In the genomic region with DNA sequence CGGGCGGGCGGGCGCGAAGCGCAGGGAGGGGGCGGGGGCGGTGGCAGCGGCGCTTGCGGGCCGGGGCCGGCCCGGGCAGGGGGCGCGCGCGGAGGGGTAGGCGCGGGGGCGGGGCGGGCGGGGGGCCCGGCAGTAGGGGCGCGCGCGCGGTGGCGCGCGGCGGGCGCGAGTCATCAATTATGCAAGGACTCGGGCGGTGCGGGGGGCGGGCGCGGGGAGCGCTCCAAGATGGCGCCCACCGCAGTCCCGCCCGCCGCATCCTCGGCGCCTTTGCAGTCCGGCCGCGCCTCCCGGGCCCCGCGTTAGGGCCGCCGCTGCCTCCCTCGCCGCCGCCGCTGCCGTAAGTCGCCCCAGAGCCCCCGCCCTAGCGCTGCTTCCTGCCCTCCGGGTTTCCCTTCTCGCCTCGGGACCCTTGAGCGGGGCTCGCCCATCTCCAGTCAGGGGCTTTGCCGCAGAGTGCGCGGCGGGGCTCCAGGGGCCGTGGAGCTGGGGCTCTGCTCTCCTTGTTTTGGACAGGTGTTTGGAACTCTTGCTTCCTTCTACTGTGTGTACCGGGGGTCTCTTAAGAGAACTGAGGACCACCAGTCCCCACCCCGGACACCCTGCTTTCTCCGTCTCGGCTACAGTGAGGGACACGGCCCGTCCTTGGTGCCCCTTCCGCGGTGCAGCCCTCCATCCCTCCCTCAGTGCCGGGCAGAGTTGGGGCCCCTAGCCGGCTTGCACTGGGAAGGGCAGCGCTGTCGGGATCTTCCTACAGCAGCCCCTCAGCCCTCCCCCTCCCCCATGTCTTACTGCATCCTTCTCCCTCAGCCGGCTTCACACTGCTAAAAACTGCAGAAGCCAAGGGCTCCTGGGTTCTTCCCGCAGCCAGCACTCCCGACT, we compare ENCODE assay signal across 8 cellular contexts. TPM values are rescaled to one million over a fixed set of nuclear protein-coding genes. Genes with fewer than 3 reads are reported as not detected.
A peak's percentile ranks its signal among the peaks of the same experiment; 100 is the strongest.
DNase-seq lines count a peak whose midpoint lies in the region; ATAC-seq, FAIRE-seq and TF ChIP-seq lines count a peak whose summit lies in the region.

A gene (plus strand): TSS at position 214 of the 882 bp plus-strand sequence. CDS start 71,585 bp downstream, outside the sequence.

- in situ Hi-C loops in HepG2 (cut with HindIII; ENCODE audit: extremely low pct_ligation_motif_present, low pct_unique_long_range_greater_than_20kb), result no loop called here

- no peak for TF ChIP-seq RAD21 in HepG2 (CRISPR knock-in tag; IDR thresholded peaks at IDR 0.05)

- peak; percentile 52 for ATAC-seq in GM18498 (IDR thresholded peaks at IDR 0.05; ENCODE audit: unreplicated experiment)
- ATAC-seq in activated CD4-positive, alpha-beta T cell treated with anti-CD3 and anti-CD28 coated beads for 36 hours, result peak; percentile 69
- ATAC-seq in HepG2, result peak; percentile 81

- no peaks in the 10 kb centered on the region for H4K20me1 ChIP-seq in HepG2 (ENCODE audit: insufficient read depth, low read length)

- peak within 1 kb of the TSS; percentile 63 for H3K27ac Mint-ChIP-seq in activated CD4-positive, alpha-beta T cell treated with anti-CD3 and anti-CD28 coated beads for 36 hours

- H3K4me1 ChIP-seq in HepG2 (ENCODE audit: insufficient read depth, low read length), result peaks cover 8% of the 10 kb centered on the region

- H3K4me1 Mint-ChIP-seq in activated CD4-positive, alpha-beta T cell treated with anti-CD3 and anti-CD28 coated beads for 36 hours, result peaks cover 16% of the 10 kb centered on the region

- H3K4me3 Mint-ChIP-seq in activated CD4-positive, alpha-beta T cell treated with anti-CD3 and anti-CD28 coated beads for 36 hours, result peak within 1 kb of the TSS; percentile 76

- H3K79me2 ChIP-seq in HepG2 (ENCODE audit: insufficient read depth, low read length), result no peaks in the 10 kb centered on the region

- TF ChIP-seq POLR2A in HepG2 (IDR thresholded peaks at IDR 0.05; ENCODE audit: insufficient read depth in 1 of 2, low read depth in 2 of 2, low read length in 2 of 2), result 0 out of 4 replicates have a peak, but pooled peaks of 1 of the 2 experiments have one; percentile 37

- CTCF ChIA-PET in activated CD4-positive, alpha-beta T cell treated with anti-CD3 and anti-CD28 coated beads for 36 hours (lab: Charles Lee), result no interaction called here
- CTCF ChIA-PET in HepG2 (lab: Yijun Ruan, JAX; ENCODE audit: low intra/inter-chr PET ratio, low total read pairs), result no interaction called here

- peak within 1 kb of the TSS; percentile 38; the same call in 1 of the 2 replicates for H3K9ac ChIP-seq in HepG2 (ENCODE audit: insufficient read depth, low read depth, low read length)

- H3K27ac ChIP-seq in cingulate gyrus (ENCODE audit: low read depth, low read length) (peak within 1 kb of the TSS; percentile 61), HepG2 (ENCODE audit: extremely low read length, insufficient read depth, low read length) (no peak within 1 kb of the TSS)

- H3K36me3 Mint-ChIP-seq in activated CD4-positive, alpha-beta T cell treated with anti-CD3 and anti-CD28 coated beads for 36 hours (ENCODE audit: low read depth), result peaks cover 1% of the 10 kb centered on the region

- H3K27me3 ChIP-seq in HepG2 (ENCODE audit: control insufficient read depth in 1 of 2, insufficient read depth in 2 of 2, low read length in 2 of 2), result no peaks in the 10 kb centered on the region; a peak in 1 of 5 replicates

- FAIRE-seq in HepG2 (lab: Jason Lieb, UNC), result no peak

- no TSS peak for BruUV-seq in HepG2 (replicated peaks; lab: Mats Ljungman, UMichigan)

- peak within 1 kb of the TSS; percentile 54 for H2AFZ ChIP-seq in HepG2 (ENCODE audit: low read length)

- intact Hi-C loops in activated CD4-positive, alpha-beta T cell treated with anti-CD3 and anti-CD28 coated beads for 36 hours (cut with DNase I, micrococcal nuclease), result loop anchor here (2.0 to 10.0 kb wide), 5 partner anchors 170 to 360 kb away; a partner anchor contains a TSS
- intact Hi-C loops in HepG2 (cut with micrococcal nuclease; ENCODE audit: unreplicated experiment), result no loop called here

- H3K9me3 Mint-ChIP-seq in activated CD4-positive, alpha-beta T cell treated with anti-CD3 and anti-CD28 coated beads for 36 hours (ENCODE audit: low read depth), result no peaks in the 10 kb centered on the region

- H3K4me2 ChIP-seq in HepG2 (ENCODE audit: low read depth, low read length), result peak within 1 kb of the TSS; percentile 80

- H3K36me3 ChIP-seq in HepG2 (replicated peaks in 1 of 2; ENCODE audit: control insufficient read depth in 1 of 2, insufficient read depth in 2 of 2, low read length in 2 of 2), result no peaks in the 10 kb centered on the region

- DNase-seq in 8988T (peak; percentile 65), NCI-H1105 (lab: John Stamatoyannopoulos, UW) (peak; percentile 69), HepG2 (ENCODE audit: low spot score) (no peak), NCI-H1436 treated with DMSO at 0.1 percent for 48 hours (lab: John Stamatoyannopoulos, UW) (no peak)
- peak; percentile 70 for DNase-seq in activated CD4-positive, alpha-beta T cell treated with anti-CD3 and anti-CD28 coated beads for 36 hours
- DNase-seq in stimulated activated CD4-positive, alpha-beta T cell treated with anti-CD3 and anti-CD28 coated beads, TNF-alpha, amount 100 ng/mL, for 48 hours (ENCODE audit: low read depth in 3 of 3), result peak in 2 of 3 donors; percentile 6 to 49

- no peak for TF ChIP-seq CTCF in HepG2 (CRISPR knock-in tag; IDR thresholded peaks at IDR 0.05)

- TF ChIP-seq EP300 in HepG2 (IDR thresholded peaks at IDR 0.05; ENCODE audit: low read depth in 2 of 2, low read length in 2 of 2), result no peak
- no peak for TF ChIP-seq EP300 in HepG2 (CRISPR knock-in tag; IDR thresholded peaks at IDR 0.05; ENCODE audit: borderline replicate concordance)

- WGBS in HepG2 (ENCODE audit: low lambda C conversion rate), result 2% methylated on average over 18 of the region's 90 CpGs

- no peaks in the 10 kb centered on the region for H3K9me3 ChIP-seq in HepG2 (ENCODE audit: low read length)

- H3K4me3 ChIP-seq in HepG2 (replicated peaks in 1 of 3; ENCODE audit: insufficient read depth in 1 of 3, low read depth in 2 of 3, low read length in 3 of 3), result peak within 1 kb of the TSS; percentile 65 to 88 (median 72)

- POLR2A ChIA-PET in activated CD4-positive, alpha-beta T cell treated with anti-CD3 and anti-CD28 coated beads for 36 hours (lab: Charles Lee), result interaction anchor here (0.6 kb wide), 1 partner anchor 964 kb away, joined by 7 read pairs; no protein-coding TSS in a partner anchor
- POLR2A ChIA-PET in HepG2 (lab: Yijun Ruan, JAX), result no interaction called here

- H3K27me3 Mint-ChIP-seq in activated CD4-positive, alpha-beta T cell treated with anti-CD3 and anti-CD28 coated beads for 36 hours, result peaks cover 47% of the 10 kb centered on the region

TF ChIP-seq in HepG2, 621 proteins besides CTCF, POLR2A, EP300 and RAD21 (continues in another document):
- TF ChIP-seq EEA1 (CRISPR knock-in tag; IDR thresholded peaks at IDR 0.05; ENCODE audit: borderline replicate concordance) (no peak), ZNF563 (CRISPR knock-in tag; IDR thresholded peaks at IDR 0.05) (0 out of 2 replicates have a peak, but pooled peaks have one; percentile 33), FOXM1 (CRISPR knock-in tag; IDR thresholded peaks at IDR 0.05) (no peak), ZC3H13 (CRISPR knock-in tag; IDR thresholded peaks at IDR 0.05) (0 out of 2 replicates have a peak, but pooled peaks have one; percentile 34), ZNF577 (CRISPR knock-in tag; IDR thresholded peaks at IDR 0.05; ENCODE audit: borderline replicate concordance, low read depth) (no peak), ZFAT (CRISPR knock-in tag; conservative IDR thresholded peaks at IDR 0.05) (no peak)
- TF ChIP-seq, protein P1, sequence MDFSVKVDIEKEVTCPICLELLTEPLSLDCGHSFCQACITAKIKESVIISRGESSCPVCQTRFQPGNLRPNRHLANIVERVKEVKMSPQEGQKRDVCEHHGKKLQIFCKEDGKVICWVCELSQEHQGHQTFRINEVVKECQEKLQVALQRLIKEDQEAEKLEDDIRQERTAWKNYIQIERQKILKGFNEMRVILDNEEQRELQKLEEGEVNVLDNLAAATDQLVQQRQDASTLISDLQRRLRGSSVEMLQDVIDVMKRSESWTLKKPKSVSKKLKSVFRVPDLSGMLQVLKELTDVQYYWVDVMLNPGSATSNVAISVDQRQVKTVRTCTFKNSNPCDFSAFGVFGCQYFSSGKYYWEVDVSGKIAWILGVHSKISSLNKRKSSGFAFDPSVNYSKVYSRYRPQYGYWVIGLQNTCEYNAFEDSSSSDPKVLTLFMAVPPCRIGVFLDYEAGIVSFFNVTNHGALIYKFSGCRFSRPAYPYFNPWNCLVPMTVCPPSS (IDR thresholded peaks at IDR 0.05), result no peak

RNA-seq across cellular contexts. Expression of the gene that starts here (rescaled TPM):
- 1 to 10 TPM in 1 of 2 experiments, under 1 TPM in 1; 0.69 to 1.0 TPM for total RNA-seq in activated CD4-positive, alpha-beta T cell treated with anti-CD3 and anti-CD28 coated beads for 36 hours
- 0.46 and 1.4 TPM in 2 replicates for total RNA-seq in HepG2 (2016; rRNA removed; fragmentation: Illumina TruSeq; extraction: Trizol)
- total RNA-seq in HepG2 (2016; cell fraction: cytosol; rRNA removed; fragmentation: Illumina TruSeq; extraction: Trizol; ENCODE audit: low read depth), result 0.81 and 0.88 TPM in 2 replicates
- total RNA-seq in HepG2 (2016; cell fraction: insoluble cytoplasmic fraction; rRNA removed; fragmentation: Illumina TruSeq; extraction: Trizol), result 0.48 and 1.7 TPM in 2 replicates
- 0.83 and 1.4 TPM in 2 replicates for total RNA-seq in HepG2 (2016; cell fraction: membrane; rRNA removed; fragmentation: Illumina TruSeq; extraction: Trizol)
- 4.1 and 4.6 TPM in 2 replicates for total RNA-seq in HepG2 (2016; cell fraction: nucleus; rRNA removed; fragmentation: Illumina TruSeq; extraction: Trizol)
- polyA plus RNA-seq in HepG2 (2011; rRNA removed), result 0.57 and 0.84 TPM in 2 replicates
- 0.28 and 0.51 TPM in 2 replicates for polyA plus RNA-seq in HepG2 (2011; cell fraction: cytosol; rRNA removed)
- polyA plus RNA-seq in HepG2 (2011; cell fraction: nucleus; rRNA removed), result 2.6 and 4.4 TPM in 2 replicates
- polyA plus RNA-seq in HepG2 (2012), result 0.48 and 0.51 TPM in 2 replicates
- 0.03 TPM in 2 replicates for polyA plus RNA-seq in HepG2 (2016; cell fraction: cytosol; fragmentation: Illumina TruSeq; extraction: Trizol; ENCODE audit: low read depth)
- 0.28 and 0.32 TPM in 2 replicates for polyA plus RNA-seq in HepG2 (2016; cell fraction: insoluble cytoplasmic fraction; fragmentation: Illumina TruSeq; extraction: Trizol; ENCODE audit: low read depth)
- polyA plus RNA-seq in HepG2 (2016; cell fraction: membrane; fragmentation: Illumina TruSeq; extraction: Trizol; ENCODE audit: low read depth), result 0.14 and 0.22 TPM in 2 replicates
- 2.1 and 2.7 TPM in 2 replicates for polyA plus RNA-seq in HepG2 (2016; cell fraction: nucleus; fragmentation: Illumina TruSeq; extraction: Trizol; ENCODE audit: insufficient read depth, low read depth)
- polyA minus RNA-seq in HepG2 (2011; rRNA and poly(A)+ RNA removed; ENCODE audit: low replicate concordance), result 0.05 and 2.2 TPM in 2 replicates
- polyA minus RNA-seq in HepG2 (2011; cell fraction: cytosol; rRNA and poly(A)+ RNA removed), result 0.70 and 1.3 TPM in 2 replicates
- polyA minus RNA-seq in HepG2 (2011; cell fraction: nucleus; rRNA and poly(A)+ RNA removed), result 7.6 and 9.6 TPM in 2 replicates

Comparison
In these comparisons a context has a peak if more than half of its experiments do, and no peak if none do; other contexts are left out.
1. DNase-seq: peak in 8988T (single experiment), NCI-H1105 (single experiment), activated CD4-positive, alpha-beta T cell treated with anti-CD3 and anti-CD28 coated beads for 36 hours (single experiment) and stimulated activated CD4-positive, alpha-beta T cell treated with anti-CD3 and anti-CD28 coated beads, TNF-alpha, amount 100 ng/mL, for 48 hours (2 of 3); none in HepG2 (single experiment) and NCI-H1436 treated with DMSO at 0.1 percent for 48 hours (single experiment).
2. Peak in every context shown above with its lines, with median percentiles within 50 percentile points of each other: ATAC-seq.